1 cellular context compared by ENCODE assay signal in genomic region chr2:157782057-157782845, GRCh38.
TF ChIP-seq lines count a peak whose summit lies in the region.

No MANE protein-coding gene starts in this region.

TF ChIP-seq in SK-N-SH treated with all-trans-retinoic acid at 6 μM for 48 hours, 23 proteins besides CTCF, POLR2A, EP300 and RAD21 (continued from another document):
- no peak for TF ChIP-seq POU6F1 (CRISPR knock-in tag; IDR thresholded peaks at IDR 0.05; ENCODE audit: borderline replicate concordance, low read depth)
- TF ChIP-seq ISL1 (CRISPR knock-in tag; IDR thresholded peaks at IDR 0.05): no peak
- TF ChIP-seq ZNF8 (CRISPR knock-in tag; IDR thresholded peaks at IDR 0.05): no peak
- TF ChIP-seq ZFP30 (CRISPR knock-in tag; IDR thresholded peaks at IDR 0.05): no peak
- TF ChIP-seq OSR1 (CRISPR knock-in tag; IDR thresholded peaks at IDR 0.05): no peak
- TF ChIP-seq ZFP3 (CRISPR knock-in tag; IDR thresholded peaks at IDR 0.05): no peak
